21 cellular contexts compared by ENCODE assay signal in the genomic region with DNA sequence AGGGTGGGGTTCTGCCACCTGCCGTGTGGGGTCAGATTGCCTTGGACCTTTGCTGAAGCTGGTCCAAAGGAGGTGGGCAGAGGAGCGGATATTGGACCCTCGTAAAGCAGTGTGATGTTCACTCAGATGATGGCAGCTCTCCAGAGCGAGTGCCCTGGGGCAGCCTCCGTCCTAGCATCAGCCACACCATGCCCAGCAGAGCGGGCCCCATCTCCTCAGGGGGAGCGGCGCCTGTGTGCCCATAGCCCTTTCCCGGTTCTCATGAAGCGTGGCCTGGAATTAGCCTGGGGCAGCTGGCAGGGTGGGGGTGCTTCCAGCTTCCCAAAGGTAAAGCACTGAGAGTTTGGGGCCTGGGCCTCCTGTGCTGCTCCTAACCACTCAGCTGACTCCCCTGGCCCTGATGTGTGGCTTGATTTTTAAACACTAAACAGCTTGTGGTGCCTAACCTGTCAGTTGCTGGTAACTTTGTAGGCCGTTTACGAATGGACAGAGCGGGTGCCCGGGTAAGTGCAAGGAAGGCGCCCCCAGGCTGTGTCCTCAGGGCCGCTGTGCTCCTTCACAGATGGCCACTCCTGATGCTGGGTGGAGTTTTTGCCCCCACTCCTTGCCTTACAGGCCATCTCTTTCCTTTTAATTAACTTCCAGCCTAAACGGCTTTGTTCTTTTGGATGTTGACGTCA. TPM values are rescaled to one million over a fixed set of nuclear protein-coding genes. Genes with fewer than 3 reads are reported as not detected.
DNase-seq lines count a peak whose midpoint lies in the region; ATAC-seq, FAIRE-seq and TF ChIP-seq lines count a peak whose summit lies in the region.
"Had no signal": no experiment of that assay in that cellular context is flagged by ENCODE, and none has a peak within 500 bp of the region (broad histone marks: within the 10 kb centered on the region; RNA-seq: fewer than 3 reads in every experiment).

No MANE protein-coding gene starts in this region.

- no peaks in the 10 kb centered on the region for H4K20me1 ChIP-seq in HepG2 (ENCODE audit: insufficient read depth, low read length)

- no peaks in the 10 kb centered on the region for H3K9me3 Mint-ChIP-seq in activated CD4-positive, alpha-beta T cell treated with anti-CD3 and anti-CD28 coated beads, Interleukin-2, amount 10 ng/mL, durations not matched to agents 7 days and 5 days
- H3K9me3 Mint-ChIP-seq in activated B cell treated with CpG ODN at 0.5 μM for 24 hours = no peaks in the 10 kb centered on the region
- no peaks in the 10 kb centered on the region for H3K9me3 Mint-ChIP-seq in stimulated activated effector memory CD8-positive, alpha-beta T cell treated with anti-CD3 and anti-CD28 coated beads, Interleukin-12 subunit alpha, Interleukin-12 subunit beta, amount 100 ng/mL, for 72 hours
- H3K9me3 Mint-ChIP-seq: naive thymus-derived CD4-positive, alpha-beta T cell; T-helper 2 cell treated with Interferon-gamma antibody and Interleukin-4, amounts not matched to agents 5 μg/mL and 100 μg/mL, for 36 hours had no signal

- H3K9ac ChIP-seq in HepG2 (ENCODE audit: insufficient read depth, low read depth, low read length) = no peak overlapping the region
- H3K9ac ChIP-seq: BLaER1 had no signal

- TF ChIP-seq EP300 in HepG2 (IDR thresholded peaks at IDR 0.05; ENCODE audit: low read depth in 2 of 2, low read length in 2 of 2) (no peak), HepG2 (CRISPR knock-in tag; IDR thresholded peaks at IDR 0.05; ENCODE audit: borderline replicate concordance) (no peak)

- TF ChIP-seq CTCF in activated B cell treated with CpG ODN at 0.5 μM for 24 hours (IDR thresholded peaks at IDR 0.05) = no peak
- TF ChIP-seq CTCF in HepG2 (CRISPR knock-in tag; IDR thresholded peaks at IDR 0.05) = no peak

- H3K4me3 ChIP-seq in HepG2 (replicated peaks in 1 of 3; ENCODE audit: insufficient read depth in 1 of 3, low read depth in 2 of 3, low read length in 3 of 3) = no peak overlapping the region
- H3K4me3 ChIP-seq: adrenal gland, BLaER1, cardiac muscle cell had no signal

- H3K4me2 ChIP-seq in HepG2 (ENCODE audit: low read depth, low read length) = no peak overlapping the region
- H3K4me2 ChIP-seq: BLaER1 had no signal

- H3K27ac Mint-ChIP-seq in activated CD4-positive, alpha-beta T cell treated with anti-CD3 and anti-CD28 coated beads, Interleukin-2, amount 10 ng/mL, durations not matched to agents 7 days and 5 days = peak overlapping the region; percentile 38
- no peak overlapping the region for H3K27ac Mint-ChIP-seq in activated B cell treated with CpG ODN at 0.5 μM for 24 hours
- peak overlapping the region; percentile 83 for H3K27ac Mint-ChIP-seq in stimulated activated effector memory CD8-positive, alpha-beta T cell treated with anti-CD3 and anti-CD28 coated beads, Interleukin-12 subunit alpha, Interleukin-12 subunit beta, amount 100 ng/mL, for 72 hours
- H3K27ac Mint-ChIP-seq: T-helper 2 cell treated with Interferon-gamma antibody and Interleukin-4, amounts not matched to agents 5 μg/mL and 100 μg/mL, for 36 hours had no signal

- peaks cover 13% of the 10 kb centered on the region for H3K4me1 ChIP-seq in HepG2 (ENCODE audit: insufficient read depth, low read length)
- H3K4me1 ChIP-seq: adrenal gland had no signal

- POLR2A ChIA-PET in activated CD4-positive, alpha-beta T cell treated with anti-CD3 and anti-CD28 coated beads, Interleukin-2, amount 10 ng/mL, durations not matched to agents 7 days and 5 days (lab: Charles Lee) = no interaction called here
- POLR2A ChIA-PET in activated B cell treated with CpG ODN at 0.5 μM for 24 hours (lab: Charles Lee) = no interaction called here
- POLR2A ChIA-PET in HepG2 (lab: Yijun Ruan, JAX) = no interaction called here

- TF ChIP-seq RAD21 in HepG2 (CRISPR knock-in tag; IDR thresholded peaks at IDR 0.05) = no peak

- no peak for DNase-seq in activated CD4-positive, alpha-beta T cell treated with anti-CD3 and anti-CD28 coated beads, Interleukin-2, amount 10 ng/mL, durations not matched to agents 7 days and 5 days
- no peak for DNase-seq in activated CD4-positive, alpha-beta T cell treated with anti-CD3 and anti-CD28 coated beads for 1 hour
- DNase-seq in activated B cell treated with CpG ODN at 0.5 μM for 24 hours = peak; percentile 4
- DNase-seq in HepG2 (ENCODE audit: low spot score) = no peak
- DNase-seq in stimulated activated effector memory CD8-positive, alpha-beta T cell treated with anti-CD3 and anti-CD28 coated beads, Interleukin-12 subunit alpha, Interleukin-12 subunit beta, amount 100 ng/mL, for 72 hours (ENCODE audit: low spot score in 2 of 2) = no peak
- no peak for DNase-seq in LoVo (ENCODE audit: low spot score)
- DNase-seq: activated CD4-positive, alpha-beta T cell treated with anti-CD3 and anti-CD28 coated beads for 4 hours; effector CD8-positive, alpha-beta T cell; GDM1; mammary epithelial cell; naive thymus-derived CD4-positive, alpha-beta T cell; NCI-H1436 treated with DMSO at 0.1 percent for 48 hours; NCI-H82; PC-3 had no signal

- peaks cover 26% of the 10 kb centered on the region for H3K4me1 Mint-ChIP-seq in activated CD4-positive, alpha-beta T cell treated with anti-CD3 and anti-CD28 coated beads, Interleukin-2, amount 10 ng/mL, durations not matched to agents 7 days and 5 days
- peaks cover 41% of the 10 kb centered on the region for H3K4me1 Mint-ChIP-seq in activated B cell treated with CpG ODN at 0.5 μM for 24 hours
- peaks cover 22% of the 10 kb centered on the region for H3K4me1 Mint-ChIP-seq in stimulated activated effector memory CD8-positive, alpha-beta T cell treated with anti-CD3 and anti-CD28 coated beads, Interleukin-12 subunit alpha, Interleukin-12 subunit beta, amount 100 ng/mL, for 72 hours

- no peak for TF ChIP-seq POLR2A in HepG2 (IDR thresholded peaks at IDR 0.05; ENCODE audit: insufficient read depth in 1 of 2, low read depth in 2 of 2, low read length in 2 of 2)

- no peak for ATAC-seq in activated B cell treated with CpG ODN at 0.5 μM for 24 hours (ENCODE audit: low read depth)
- no peak for ATAC-seq in HepG2
- ATAC-seq in stimulated activated effector memory CD8-positive, alpha-beta T cell treated with anti-CD3 and anti-CD28 coated beads, Interleukin-12 subunit alpha, Interleukin-12 subunit beta, amount 100 ng/mL, for 72 hours = no peak
- ATAC-seq in GM21367 (IDR thresholded peaks at IDR 0.05; ENCODE audit: unreplicated experiment) = no peak
- no peak for ATAC-seq in GM21717 (IDR thresholded peaks at IDR 0.05; ENCODE audit: unreplicated experiment)
- ATAC-seq: naive thymus-derived CD4-positive, alpha-beta T cell; PC-3 had no signal

- peaks cover 30 to 61% of the 10 kb centered on the region in 2 experiments for H3K36me3 ChIP-seq in HepG2 (replicated peaks in 1 of 2; ENCODE audit: control insufficient read depth in 1 of 2, insufficient read depth in 2 of 2, low read length in 2 of 2)

- no peaks in the 10 kb centered on the region for H3K79me2 ChIP-seq in HepG2 (ENCODE audit: insufficient read depth, low read length)

- no peak overlapping the region for H3K4me3 Mint-ChIP-seq in activated CD4-positive, alpha-beta T cell treated with anti-CD3 and anti-CD28 coated beads, Interleukin-2, amount 10 ng/mL, durations not matched to agents 7 days and 5 days
- H3K4me3 Mint-ChIP-seq in activated B cell treated with CpG ODN at 0.5 μM for 24 hours = no peak overlapping the region
- no peak overlapping the region for H3K4me3 Mint-ChIP-seq in stimulated activated effector memory CD8-positive, alpha-beta T cell treated with anti-CD3 and anti-CD28 coated beads, Interleukin-12 subunit alpha, Interleukin-12 subunit beta, amount 100 ng/mL, for 72 hours
- H3K4me3 Mint-ChIP-seq: naive thymus-derived CD4-positive, alpha-beta T cell; T-helper 2 cell treated with Interferon-gamma antibody and Interleukin-4, amounts not matched to agents 5 μg/mL and 100 μg/mL, for 36 hours had no signal

- H2AFZ ChIP-seq in HepG2 (ENCODE audit: low read length) = no peak overlapping the region

- CTCF ChIA-PET in activated CD4-positive, alpha-beta T cell treated with anti-CD3 and anti-CD28 coated beads, Interleukin-2, amount 10 ng/mL, durations not matched to agents 7 days and 5 days (lab: Charles Lee) = interaction anchor here (1.1 to 1.6 kb wide), 2 partner anchors 27 to 29 kb away, joined by 3 to 5 read pairs; no protein-coding TSS in a partner anchor
- CTCF ChIA-PET in activated B cell treated with CpG ODN at 0.5 μM for 24 hours (lab: Charles Lee) = no interaction called here
- CTCF ChIA-PET in HepG2 (lab: Yijun Ruan, JAX; ENCODE audit: low intra/inter-chr PET ratio, low total read pairs) = no interaction called here

- FAIRE-seq in HepG2 (lab: Jason Lieb, UNC) = no peak
- FAIRE-seq: HTR-8/SVneo had no signal

- intact Hi-C loops in activated B cell treated with CpG ODN at 0.5 μM for 24 hours (cut with micrococcal nuclease) (no loop called here), HepG2 (cut with micrococcal nuclease; ENCODE audit: unreplicated experiment) (no loop called here)

- no TSS peak for BruUV-seq in HepG2 (replicated peaks; lab: Mats Ljungman, UMichigan)

- H3K27ac ChIP-seq in HepG2 (ENCODE audit: extremely low read length, insufficient read depth, low read length) = no peak overlapping the region
- H3K27ac ChIP-seq: adrenal gland, BLaER1, cardiac muscle cell had no signal

- H3K9me3 ChIP-seq in HepG2 (ENCODE audit: low read length) = no peaks in the 10 kb centered on the region
- H3K9me3 ChIP-seq: adrenal gland, BLaER1 had no signal

- peaks cover 42% of the 10 kb centered on the region for H3K36me3 Mint-ChIP-seq in activated CD4-positive, alpha-beta T cell treated with anti-CD3 and anti-CD28 coated beads, Interleukin-2, amount 10 ng/mL, durations not matched to agents 7 days and 5 days (ENCODE audit: low read depth)
- peaks cover 90% of the 10 kb centered on the region for H3K36me3 Mint-ChIP-seq in activated B cell treated with CpG ODN at 0.5 μM for 24 hours (ENCODE audit: low read depth)
- peaks cover 97% of the 10 kb centered on the region for H3K36me3 Mint-ChIP-seq in stimulated activated effector memory CD8-positive, alpha-beta T cell treated with anti-CD3 and anti-CD28 coated beads, Interleukin-12 subunit alpha, Interleukin-12 subunit beta, amount 100 ng/mL, for 72 hours

- no peaks in the 10 kb centered on the region for H3K27me3 ChIP-seq in HepG2 (ENCODE audit: control insufficient read depth in 1 of 2, insufficient read depth in 2 of 2, low read length in 2 of 2)
- H3K27me3 ChIP-seq: adrenal gland, BLaER1, cardiac muscle cell had no signal

- H3K27me3 Mint-ChIP-seq in activated CD4-positive, alpha-beta T cell treated with anti-CD3 and anti-CD28 coated beads, Interleukin-2, amount 10 ng/mL, durations not matched to agents 7 days and 5 days = no peaks in the 10 kb centered on the region
- no peaks in the 10 kb centered on the region for H3K27me3 Mint-ChIP-seq in activated B cell treated with CpG ODN at 0.5 μM for 24 hours
- H3K27me3 Mint-ChIP-seq: naive thymus-derived CD4-positive, alpha-beta T cell had no signal

- in situ Hi-C loops in HepG2 (cut with HindIII; ENCODE audit: extremely low pct_ligation_motif_present, low pct_unique_long_range_greater_than_20kb) = no loop called here

- WGBS in HepG2 (ENCODE audit: low lambda C conversion rate) = 95% methylated on average over 11 of the region's 18 CpGs

RNA-seq across cellular contexts. Expression of a gene that starts 36.0 kb away (rescaled TPM):
- total RNA-seq in activated CD4-positive, alpha-beta T cell treated with anti-CD3 and anti-CD28 coated beads, Interleukin-2, amount 10 ng/mL, durations not matched to agents 7 days and 5 days = 10 to 100 TPM; 49.1 to 50.7 TPM
- 56.3 and 57.3 TPM in 2 replicates for total RNA-seq in activated B cell treated with CpG ODN at 0.5 μM for 24 hours
- 47.9 and 63.4 TPM in 2 replicates for total RNA-seq in HepG2 (2016; rRNA removed; fragmentation: Illumina TruSeq; extraction: Trizol)
- total RNA-seq in HepG2 (2016; cell fraction: cytosol; rRNA removed; fragmentation: Illumina TruSeq; extraction: Trizol; ENCODE audit: low read depth) = 11.5 and 13.9 TPM in 2 replicates
- 48.3 and 54.0 TPM in 2 replicates for total RNA-seq in HepG2 (2016; cell fraction: insoluble cytoplasmic fraction; rRNA removed; fragmentation: Illumina TruSeq; extraction: Trizol)
- 23.0 and 27.1 TPM in 2 replicates for total RNA-seq in HepG2 (2016; cell fraction: membrane; rRNA removed; fragmentation: Illumina TruSeq; extraction: Trizol)
- total RNA-seq in HepG2 (2016; cell fraction: nucleus; rRNA removed; fragmentation: Illumina TruSeq; extraction: Trizol) = 25.4 and 26.5 TPM in 2 replicates
- 6.8 and 6.9 TPM in 2 replicates for polyA plus RNA-seq in HepG2 (2011; rRNA removed)
- 4.8 and 5.2 TPM in 2 replicates for polyA plus RNA-seq in HepG2 (2011; cell fraction: cytosol; rRNA removed)
- 8.6 and 9.1 TPM in 2 replicates for polyA plus RNA-seq in HepG2 (2011; cell fraction: nucleus; rRNA removed)
- 23.7 and 25.5 TPM in 2 replicates for polyA plus RNA-seq in HepG2 (2012)
- 5.0 and 6.7 TPM in 2 replicates for polyA plus RNA-seq in HepG2 (2016; cell fraction: cytosol; fragmentation: Illumina TruSeq; extraction: Trizol; ENCODE audit: low read depth)
- 48.2 and 58.0 TPM in 2 replicates for polyA plus RNA-seq in HepG2 (2016; cell fraction: insoluble cytoplasmic fraction; fragmentation: Illumina TruSeq; extraction: Trizol; ENCODE audit: low read depth)
- 12.7 and 14.5 TPM in 2 replicates for polyA plus RNA-seq in HepG2 (2016; cell fraction: membrane; fragmentation: Illumina TruSeq; extraction: Trizol; ENCODE audit: low read depth)
- polyA plus RNA-seq in HepG2 (2016; cell fraction: nucleus; fragmentation: Illumina TruSeq; extraction: Trizol; ENCODE audit: insufficient read depth, low read depth) = 36.4 and 41.5 TPM in 2 replicates
- polyA minus RNA-seq in HepG2 (2011; rRNA and poly(A)+ RNA removed; ENCODE audit: low replicate concordance) = 7.1 and 9.6 TPM in 2 replicates
- 10.4 and 14.8 TPM in 2 replicates for polyA minus RNA-seq in HepG2 (2011; cell fraction: cytosol; rRNA and poly(A)+ RNA removed)
- polyA minus RNA-seq in HepG2 (2011; cell fraction: nucleus; rRNA and poly(A)+ RNA removed) = 10.0 and 12.2 TPM in 2 replicates

RNA-seq across cellular contexts. Expression of a gene that starts 36.2 kb away (rescaled TPM):
- 1 to 10 TPM; 2.5 to 5.2 TPM for total RNA-seq in activated CD4-positive, alpha-beta T cell treated with anti-CD3 and anti-CD28 coated beads, Interleukin-2, amount 10 ng/mL, durations not matched to agents 7 days and 5 days
- 1.4 and 2.1 TPM in 2 replicates for total RNA-seq in activated B cell treated with CpG ODN at 0.5 μM for 24 hours
- 2.0 and 2.5 TPM in 2 replicates for total RNA-seq in HepG2 (2016; rRNA removed; fragmentation: Illumina TruSeq; extraction: Trizol)
- total RNA-seq in HepG2 (2016; cell fraction: cytosol; rRNA removed; fragmentation: Illumina TruSeq; extraction: Trizol; ENCODE audit: low read depth) = 1.9 and 2.1 TPM in 2 replicates
- total RNA-seq in HepG2 (2016; cell fraction: insoluble cytoplasmic fraction; rRNA removed; fragmentation: Illumina TruSeq; extraction: Trizol) = 2.5 and 3.1 TPM in 2 replicates
- total RNA-seq in HepG2 (2016; cell fraction: membrane; rRNA removed; fragmentation: Illumina TruSeq; extraction: Trizol) = 4.7 and 4.9 TPM in 2 replicates
- 1.2 and 1.4 TPM in 2 replicates for total RNA-seq in HepG2 (2016; cell fraction: nucleus; rRNA removed; fragmentation: Illumina TruSeq; extraction: Trizol)
- polyA plus RNA-seq in HepG2 (2011; rRNA removed) = 1.6 and 1.8 TPM in 2 replicates
- 1.2 TPM in 2 replicates for polyA plus RNA-seq in HepG2 (2011; cell fraction: cytosol; rRNA removed)
- 1.2 and 1.3 TPM in 2 replicates for polyA plus RNA-seq in HepG2 (2011; cell fraction: nucleus; rRNA removed)
- 1.5 and 1.7 TPM in 2 replicates for polyA plus RNA-seq in HepG2 (2012)
- 2.8 TPM in 2 replicates for polyA plus RNA-seq in HepG2 (2016; cell fraction: cytosol; fragmentation: Illumina TruSeq; extraction: Trizol; ENCODE audit: low read depth)
- polyA plus RNA-seq in HepG2 (2016; cell fraction: insoluble cytoplasmic fraction; fragmentation: Illumina TruSeq; extraction: Trizol; ENCODE audit: low read depth) = 3.0 TPM in 2 replicates
- polyA plus RNA-seq in HepG2 (2016; cell fraction: membrane; fragmentation: Illumina TruSeq; extraction: Trizol; ENCODE audit: low read depth) = 4.7 TPM in 2 replicates
- 2.1 and 2.8 TPM in 2 replicates for polyA plus RNA-seq in HepG2 (2016; cell fraction: nucleus; fragmentation: Illumina TruSeq; extraction: Trizol; ENCODE audit: insufficient read depth, low read depth)
- polyA minus RNA-seq in HepG2 (2011; rRNA and poly(A)+ RNA removed; ENCODE audit: low replicate concordance) = 2.6 and 2.7 TPM in 2 replicates
- 0.88 and 1.4 TPM in 2 replicates for polyA minus RNA-seq in HepG2 (2011; cell fraction: cytosol; rRNA and poly(A)+ RNA removed)
- polyA minus RNA-seq in HepG2 (2011; cell fraction: nucleus; rRNA and poly(A)+ RNA removed) = 1.4 and 3.2 TPM in 2 replicates
